ENCODE assay signal across 22 cellular contexts in the genomic region with DNA sequence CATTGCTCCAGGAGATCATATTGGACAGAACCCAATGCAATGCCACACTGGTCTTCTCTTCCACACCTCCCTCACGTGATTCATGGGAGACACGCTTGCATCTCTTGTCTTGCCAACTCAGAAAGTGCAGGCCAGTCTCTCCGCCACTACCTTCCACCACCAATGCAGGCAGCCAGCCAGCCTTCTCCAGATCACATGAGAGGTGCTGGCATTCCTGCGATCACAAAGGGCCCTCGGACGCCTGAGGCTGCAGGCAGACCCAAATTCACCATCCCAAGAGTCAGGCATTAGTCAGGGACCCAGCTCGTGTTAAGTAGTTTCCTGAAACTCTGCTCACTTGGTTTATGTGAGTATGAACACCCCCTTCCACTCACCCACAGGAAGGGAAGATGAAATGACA.
DNase-seq lines count a peak whose midpoint lies in the region; ATAC-seq and TF ChIP-seq lines count a peak whose summit lies in the region.
"Had no signal": no experiment of that assay in that cellular context is flagged by ENCODE, and none has a peak within 500 bp of the region (broad histone marks: within the 10 kb centered on the region; RNA-seq: fewer than 3 reads in every experiment).

No MANE protein-coding gene starts in this region.

- H3K23ac ChIP-seq in mesenchymal stem cell (ENCODE audit: low read length in 2 of 2) = no peak overlapping the region

- no peaks in the 10 kb centered on the region for H3K79me1 ChIP-seq in mesenchymal stem cell (replicated peaks; ENCODE audit: low read length, poor library complexity, severe bottlenecking)

- no peak overlapping the region for H2AK5ac ChIP-seq in mesenchymal stem cell (ENCODE audit: low read length, severe bottlenecking)

- no peak overlapping the region for H4K91ac ChIP-seq in mesenchymal stem cell (ENCODE audit: low read length)

- peak overlapping the region in 1 of 2 experiments; percentile 40 for H2BK12ac ChIP-seq in mesenchymal stem cell (ENCODE audit: low read length in 2 of 2)

- H3K9me2 ChIP-seq in PC-3 (replicated peaks; ENCODE audit: low read length) = no peaks in the 10 kb centered on the region

- H2BK5ac ChIP-seq in mesenchymal stem cell (ENCODE audit: low read depth, low read length, poor library complexity, severe bottlenecking) = no peak overlapping the region

- TF ChIP-seq CTCF in right atrium auricular region (IDR thresholded peaks at IDR 0.05) (no peak), PC-3 (conservative IDR thresholded peaks at IDR 0.05; ENCODE audit: low read depth, low read length) (no peak), sigmoid colon (IDR thresholded peaks at IDR 0.05) (no peak)

- peak overlapping the region in 1 of 2 experiments; percentile 5 for H3K4ac ChIP-seq in mesenchymal stem cell (ENCODE audit: low read depth in 1 of 2, low read length in 2 of 2)

- POLR2A ChIA-PET in PC-3 (lab: Charles Lee; ENCODE audit: unreplicated experiment) = no interaction called here

- no peak overlapping the region for H2AFZ ChIP-seq in PC-3 (ENCODE audit: low read length)
- no peak overlapping the region for H2AFZ ChIP-seq in mesenchymal stem cell (ENCODE audit: low read depth, low read length)
- H2AFZ ChIP-seq: GM23248 had no signal

- H3K4me1 ChIP-seq in right atrium auricular region (no peaks in the 10 kb centered on the region), PC-3 (ENCODE audit: insufficient read depth, low read length) (peaks cover 5% of the 10 kb centered on the region; the same call in 1 of the 2 replicates), mesenchymal stem cell (ENCODE audit: control insufficient read depth, insufficient read depth, low read depth, low read length) (peaks cover 2% of the 10 kb centered on the region), sigmoid colon (peaks cover 0 to 58% (median 40%) of the 10 kb centered on the region in 4 donors)

- no peak overlapping the region for H3K4me2 ChIP-seq in PC-3 (ENCODE audit: low read length)
- no peak overlapping the region for H3K4me2 ChIP-seq in mesenchymal stem cell (ENCODE audit: low read length, poor library complexity, severe bottlenecking)

- H2BK120ac ChIP-seq in mesenchymal stem cell (ENCODE audit: low read depth, low read length) = no peak overlapping the region

- H3K18ac ChIP-seq in mesenchymal stem cell (ENCODE audit: low read depth in 1 of 2, low read length in 2 of 2) = peak overlapping the region in 1 of 2 experiments; percentile 13

- H2BK15ac ChIP-seq in mesenchymal stem cell (ENCODE audit: low read depth, poor library complexity, severe bottlenecking) = no peak overlapping the region

- CTCF ChIA-PET in PC-3 (lab: Charles Lee) = no interaction called here

- peak overlapping the region in 1 of 2 experiments; percentile 30 for H3K14ac ChIP-seq in mesenchymal stem cell (ENCODE audit: low read length in 2 of 2)

- no peaks in the 10 kb centered on the region for H4K20me1 ChIP-seq in PC-3 (ENCODE audit: low read length)

- no peaks in the 10 kb centered on the region for H3K79me2 ChIP-seq in PC-3 (ENCODE audit: low read length)

- H4K8ac ChIP-seq in mesenchymal stem cell (ENCODE audit: low read length) = peak overlapping the region; percentile 5

- intact Hi-C loops in Right ventricle myocardium superior (cut with DNase I) (no loop called here), PC-3 (cut with micrococcal nuclease) (no loop called here), sigmoid colon (cut with DNase I) (loop anchor here (5.0 to 10.0 kb wide), 5 partner anchors 108 to 525 kb away; a partner anchor contains a TSS)

- H3K4me3 ChIP-seq in right atrium auricular region (no peak overlapping the region), PC-3 (ENCODE audit: low read length) (no peak overlapping the region), mesenchymal stem cell (ENCODE audit: insufficient read depth in 1 of 2, low read depth in 1 of 2, low read length in 2 of 2) (no peak overlapping the region), sigmoid colon (no peak overlapping the region)
- H3K4me3 ChIP-seq: GM23248 had no signal

- DNase-seq in Right ventricle myocardium superior (peak; percentile 42), right atrium auricular region (ENCODE audit: low spot score) (no peak), PC-3 (peak; percentile 36), mesenchymal stem cell (no peak), sigmoid colon (no peak), DMS53 treated with DMSO at 0.1 percent for 48 hours (lab: John Stamatoyannopoulos, UW; ENCODE audit: unreplicated experiment) (no peak), ACHN (no peak), Kasumi-1 (lab: John Stamatoyannopoulos, UW) (no peak)
- DNase-seq: COR-L47, DMS79 treated with DMSO at 0.1 percent for 48 hours, GM23248, Karpas-422, MM.1S, NCI-H1092, NCI-H1436, NCI-H2029, NCI-H2227 treated with DMSO at 0.1 percent for 48 hours, NCI-H510A, NCI-H748 treated with DMSO at 0.1 percent for 48 hours had no signal

- no peak for TF ChIP-seq EP300 in sigmoid colon (IDR thresholded peaks at IDR 0.05)

- H3K36me3 ChIP-seq in right atrium auricular region = no peaks in the 10 kb centered on the region
- no peaks in the 10 kb centered on the region for H3K36me3 ChIP-seq in PC-3 (ENCODE audit: low read depth, low read length)
- no peaks in the 10 kb centered on the region for H3K36me3 ChIP-seq in mesenchymal stem cell (ENCODE audit: control insufficient read depth in 1 of 2, insufficient read depth in 2 of 2, low read depth in 1 of 2, low read length in 2 of 2)
- H3K36me3 ChIP-seq in sigmoid colon = no peaks in the 10 kb centered on the region

- H3K9ac ChIP-seq in PC-3 (ENCODE audit: low read length) (no peak overlapping the region), mesenchymal stem cell (ENCODE audit: low read length) (no peak overlapping the region)
- H3K9ac ChIP-seq: GM23248 had no signal

- no peak for TF ChIP-seq POLR2A in sigmoid colon (IDR thresholded peaks at IDR 0.05)

- ATAC-seq in Right ventricle myocardium superior (ENCODE audit: poor library complexity) = peak; percentile 36
- ATAC-seq in PC-3 = no peak
- ATAC-seq: HCT116, SK-N-SH treated with all-trans-retinoic acid at 6 μM for 48 hours had no signal

- WGBS in mesenchymal stem cell = 72% methylated on average over 7 of the region's 7 CpGs
- 66 to 74% methylated on average over 7 of the region's 7 CpGs for WGBS in sigmoid colon, 2 donors

- no peaks in the 10 kb centered on the region for H3K9me3 ChIP-seq in right atrium auricular region
- no peaks in the 10 kb centered on the region for H3K9me3 ChIP-seq in PC-3 (ENCODE audit: low read length)
- H3K9me3 ChIP-seq in mesenchymal stem cell (ENCODE audit: control insufficient read depth, low read length) = no peaks in the 10 kb centered on the region
- H3K9me3 ChIP-seq in sigmoid colon = no peaks in the 10 kb centered on the region

- H3K27me3 ChIP-seq in right atrium auricular region (no peaks in the 10 kb centered on the region), PC-3 (ENCODE audit: low read length) (no peaks in the 10 kb centered on the region), mesenchymal stem cell (ENCODE audit: control insufficient read depth in 1 of 2, insufficient read depth in 1 of 2, low read length in 2 of 2) (no peaks in the 10 kb centered on the region), sigmoid colon (no peaks in the 10 kb centered on the region)

- in situ Hi-C loops in ACHN (cut with HindIII; ENCODE audit: low pct_ligation_motif_present, low pct_unique_long_range_greater_than_20kb, low sequenced_read_pairs) = no loop called here

- BruUV-seq in PC-3 (replicated peaks; lab: Mats Ljungman, UMichigan) = no TSS peak

- H3F3A ChIP-seq in PC-3 (ENCODE audit: low read length, unreplicated experiment) = no peaks in the 10 kb centered on the region

- H3K27ac ChIP-seq in right atrium auricular region (no peak overlapping the region), PC-3 (ENCODE audit: low read length) (no peak overlapping the region), mesenchymal stem cell (ENCODE audit: low read length, poor library complexity, severe bottlenecking) (no peak overlapping the region), sigmoid colon (peak overlapping the region in 3 of 4 donors; percentile 78 to 87 (median 86))
- H3K27ac ChIP-seq: GM23248, RWPE1 had no signal

Comparison
In these comparisons a context has a peak if more than half of its experiments do, and no peak if none do; other contexts are left out.
1. DNase-seq: peak in Right ventricle myocardium superior (single experiment) and PC-3 (single experiment); none in right atrium auricular region (single experiment), mesenchymal stem cell (single experiment), sigmoid colon (single experiment), DMS53 treated with DMSO at 0.1 percent for 48 hours (single experiment), ACHN (single experiment) and Kasumi-1 (0 of 2).
2. H3K27ac ChIP-seq: peak in sigmoid colon (3 of 4); none in right atrium auricular region (0 of 2), PC-3 (single experiment) and mesenchymal stem cell (single experiment).